8 cellular contexts compared by ENCODE assay signal in genomic region chr5:18465833-18466681, GRCh38.
DNase-seq lines count a peak whose midpoint lies in the region; ATAC-seq, FAIRE-seq and TF ChIP-seq lines count a peak whose summit lies in the region.

No MANE protein-coding gene starts in this region.

- no peak overlapping the region for H3K4me3 Mint-ChIP-seq in T-helper 2 cell treated with Interferon-gamma antibody and Interleukin-4, amounts not matched to agents 5 μg/mL and 100 μg/mL, for 36 hours
- H3K4me3 Mint-ChIP-seq in endothelial cell (ENCODE audit: unreplicated experiment): no peak overlapping the region
- no peak overlapping the region for H3K4me3 Mint-ChIP-seq in neural crest cell

- no peaks in the 10 kb centered on the region for H3K27me3 Mint-ChIP-seq in T-helper 2 cell treated with Interferon-gamma antibody and Interleukin-4, amounts not matched to agents 5 μg/mL and 100 μg/mL, for 36 hours (ENCODE audit: low read depth)
- H3K27me3 Mint-ChIP-seq in endothelial cell (ENCODE audit: unreplicated experiment): peaks cover 1% of the 10 kb centered on the region
- H3K27me3 Mint-ChIP-seq in neural crest cell (ENCODE audit: low read depth): no peaks in the 10 kb centered on the region

- peak; percentile 70 for FAIRE-seq in GM18507 (lab: Jason Lieb, UNC)

- no peaks in the 10 kb centered on the region for H3K4me1 Mint-ChIP-seq in T-helper 2 cell treated with Interferon-gamma antibody and Interleukin-4, amounts not matched to agents 5 μg/mL and 100 μg/mL, for 36 hours (ENCODE audit: low read depth)
- no peaks in the 10 kb centered on the region for H3K4me1 Mint-ChIP-seq in endothelial cell (ENCODE audit: unreplicated experiment)
- H3K4me1 Mint-ChIP-seq in neural crest cell: peaks cover 4% of the 10 kb centered on the region

- H3K36me3 Mint-ChIP-seq in T-helper 2 cell treated with Interferon-gamma antibody and Interleukin-4, amounts not matched to agents 5 μg/mL and 100 μg/mL, for 36 hours (ENCODE audit: low read depth): no peaks in the 10 kb centered on the region
- H3K36me3 Mint-ChIP-seq in endothelial cell (ENCODE audit: low read depth, unreplicated experiment) (no peaks in the 10 kb centered on the region), neural crest cell (ENCODE audit: low read depth) (no peaks in the 10 kb centered on the region)

- TF ChIP-seq CTCF in endothelial cell (IDR thresholded peaks at IDR 0.05; ENCODE audit: unreplicated experiment): peak; percentile 73
- TF ChIP-seq CTCF in neural crest cell (conservative IDR thresholded peaks at IDR 0.05): peak; percentile 73

- H3K27ac Mint-ChIP-seq in T-helper 2 cell treated with Interferon-gamma antibody and Interleukin-4, amounts not matched to agents 5 μg/mL and 100 μg/mL, for 36 hours: no peak overlapping the region
- H3K27ac Mint-ChIP-seq in endothelial cell (ENCODE audit: unreplicated experiment) (no peak overlapping the region), neural crest cell (ENCODE audit: unreplicated experiment) (no peak overlapping the region)

- DNase-seq in AG08396 (ENCODE audit: low spot score) (peak; percentile 1), GM18507 (ENCODE audit: extremely low spot score, insufficient read length, low read depth) (peak; percentile 4), NCI-H146 treated with DMSO at 0.1 percent for 48 hours (lab: John Stamatoyannopoulos, UW; ENCODE audit: unreplicated experiment) (peak; percentile 74), endothelial cell (ENCODE audit: low spot score) (peak; percentile 83), neural crest cell (ENCODE audit: low read depth, low spot score) (peak; percentile 60), GF-D8 (lab: John Stamatoyannopoulos, UW) (no peak)
- peak; percentile 12 for DNase-seq in T-helper 2 cell treated with Interferon-gamma antibody and Interleukin-4, amounts not matched to agents 5 μg/mL and 100 μg/mL, for 36 hours (ENCODE audit: low spot score)

- peak; percentile 92 for ATAC-seq in HG02938 (IDR thresholded peaks at IDR 0.05; ENCODE audit: unreplicated experiment)

- no peaks in the 10 kb centered on the region for H3K9me3 Mint-ChIP-seq in T-helper 2 cell treated with Interferon-gamma antibody and Interleukin-4, amounts not matched to agents 5 μg/mL and 100 μg/mL, for 36 hours
- H3K9me3 Mint-ChIP-seq in endothelial cell (ENCODE audit: unreplicated experiment): no peaks in the 10 kb centered on the region
- H3K9me3 Mint-ChIP-seq in neural crest cell: no peaks in the 10 kb centered on the region
